In the genomic region with DNA sequence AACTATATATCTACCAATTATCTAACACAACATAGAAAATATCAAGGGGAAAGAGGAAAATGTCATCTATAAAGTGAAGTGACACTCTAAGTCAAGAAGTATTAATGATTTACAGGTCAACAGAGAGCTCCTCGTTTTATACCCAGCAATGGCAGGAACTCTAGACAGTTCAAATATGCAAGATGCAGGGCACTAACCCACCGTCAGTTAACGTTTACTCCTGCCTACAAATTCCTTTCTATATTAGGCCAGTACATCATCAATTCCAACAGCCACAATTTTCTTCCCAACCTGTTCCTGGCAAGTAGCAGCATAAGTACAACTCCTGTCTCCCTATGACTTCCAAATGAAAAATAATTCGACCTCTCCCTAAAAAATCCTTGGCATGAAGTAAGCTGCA, we compare ENCODE assay signal across 28 cellular contexts. TPM values are rescaled to one million over a fixed set of nuclear protein-coding genes. Genes with fewer than 3 reads are reported as not detected.
DNase-seq lines count a peak whose midpoint lies in the region; ATAC-seq and TF ChIP-seq lines count a peak whose summit lies in the region.
"Had no signal": no experiment of that assay in that cellular context is flagged by ENCODE, and none has a peak within 500 bp of the region (broad histone marks: within the 10 kb centered on the region; RNA-seq: fewer than 3 reads in every experiment).

No MANE protein-coding gene starts in this region.

- DNase-seq in Right ventricle myocardium superior (no peak), right atrium auricular region (ENCODE audit: low spot score) (no peak), epithelial cell of proximal tubule (ENCODE audit: low read depth) (peak; percentile 29), kidney tubule cell (ENCODE audit: low spot score) (peak; percentile 73), ureter (ENCODE audit: low spot score) (no peak), NCI-H187 treated with DMSO at 0.1 percent for 48 hours (lab: John Stamatoyannopoulos, UW) (no peak)
- DNase-seq: activated CD4-positive, alpha-beta memory T cell treated with anti-CD3 and anti-CD28 coated beads, Interleukin-2, amount 10 ng/mL, durations not matched to agents 7 days and 5 days; activated CD4-positive, CD25-positive, alpha-beta regulatory T cell treated with anti-CD3 and anti-CD28 coated beads, Interleukin-2, amount 50 U/mL, for 72 hours; activated effector memory CD4-positive, alpha-beta T cell treated with anti-CD3 and anti-CD28 coated beads, Interleukin-2, amount 50 U/mL, for 16 hours; activated naive CD8-positive, alpha-beta T cell treated with anti-CD3 and anti-CD28 coated beads, Interleukin-2, amount 10 ng/mL, durations not matched to agents 7 days and 5 days; Caco-2; caudate nucleus; cortex of kidney; DMS79; effector memory CD8-positive, alpha-beta T cell; GDM1; head of caudate nucleus; NCI-H146; PC-9; stimulated activated CD4-positive, alpha-beta T cell treated with anti-CD3 and anti-CD28 coated beads, Interleukin-15, amount 100 ng/mL, for 24 hours; substantia nigra; T-helper 2 cell; trophoblast cell had no signal

- H3K36me3 ChIP-seq in right atrium auricular region (peaks cover 32% of the 10 kb centered on the region), skeletal muscle tissue (ENCODE audit: control insufficient read depth in 3 of 3, insufficient read depth in 3 of 3, low read length in 3 of 3) (peaks cover 18 to 30% (median 28%) of the 10 kb centered on the region in 3 donors)

- H3K9me3 ChIP-seq in right atrium auricular region (no peaks in the 10 kb centered on the region), skeletal muscle tissue (ENCODE audit: control insufficient read depth in 3 of 3, low read length in 3 of 3) (no peaks in the 10 kb centered on the region)
- H3K9me3 ChIP-seq: BLaER1 treated with 17β-estradiol and CSF1 and Interleukin-3, amounts not matched to agents 10 nM and 100 nM; Caco-2 had no signal

- H3K4me3 ChIP-seq in right atrium auricular region = no peak overlapping the region
- no peak overlapping the region for H3K4me3 ChIP-seq in epithelial cell of proximal tubule (ENCODE audit: low read depth, low read length)
- no peak overlapping the region for H3K4me3 ChIP-seq in skeletal muscle tissue (ENCODE audit: low read length in 3 of 3)
- H3K4me3 ChIP-seq: BLaER1 treated with 17β-estradiol and CSF1 and Interleukin-3, amounts not matched to agents 10 nM and 100 nM; HAP-1; PC-9 had no signal

- intact Hi-C loops in Right ventricle myocardium superior (cut with DNase I) = no loop called here

- H3K9ac ChIP-seq in skeletal muscle tissue (ENCODE audit: low read depth in 1 of 3, low read length in 3 of 3) = no peak overlapping the region
- H3K9ac ChIP-seq: BLaER1 treated with 17β-estradiol and CSF1 and Interleukin-3, amounts not matched to agents 10 nM and 100 nM had no signal

- H3K4me1 ChIP-seq in right atrium auricular region (peaks cover 0 to 17% of the 10 kb centered on the region in 2 donors), skeletal muscle tissue (ENCODE audit: control insufficient read depth in 3 of 3, insufficient read depth in 3 of 3, low read length in 3 of 3) (peaks cover 12 to 24% (median 21%) of the 10 kb centered on the region in 3 donors)

- H3K27ac ChIP-seq in right atrium auricular region = peak overlapping the region in 1 of 2 donors; percentile 57
- peak overlapping the region; percentile 48 for H3K27ac ChIP-seq in skeletal muscle tissue (ENCODE audit: low read depth, low read length)
- H3K27ac ChIP-seq: BLaER1 treated with 17β-estradiol and CSF1 and Interleukin-3, amounts not matched to agents 10 nM and 100 nM; PC-9 had no signal

- no peaks in the 10 kb centered on the region for H3K27me3 ChIP-seq in right atrium auricular region
- H3K27me3 ChIP-seq in skeletal muscle tissue (ENCODE audit: control insufficient read depth in 3 of 3, insufficient read depth in 3 of 3, low read length in 3 of 3) = no peaks in the 10 kb centered on the region
- H3K27me3 ChIP-seq: BLaER1 treated with 17β-estradiol and CSF1 and Interleukin-3, amounts not matched to agents 10 nM and 100 nM had no signal

- peak; percentile 50 for ATAC-seq in Right ventricle myocardium superior (ENCODE audit: poor library complexity)
- no peak for ATAC-seq in HG02884 (IDR thresholded peaks at IDR 0.05; ENCODE audit: unreplicated experiment)
- ATAC-seq: effector memory CD8-positive, alpha-beta T cell; stimulated activated memory B cell treated with anti-CD40 and anti-IgM and Interleukin-4, amounts not matched to agents 10 μg/mL and 1 μg/mL and 100 μg/mL, for 72 hours had no signal

- TF ChIP-seq CTCF in right atrium auricular region (IDR thresholded peaks at IDR 0.05) (no peak), epithelial cell of proximal tubule (conservative IDR thresholded peaks at IDR 0.05; ENCODE audit: low read depth, low read length) (no peak)

RNA-seq across cellular contexts. Expression of a gene that starts 9.0 kb away (rescaled TPM):
- 17.3 TPM for total RNA-seq in Right ventricle myocardium superior
- 10 to 100 TPM; 17.4 to 38.4 TPM for total RNA-seq in right atrium auricular region
- total RNA-seq in epithelial cell of proximal tubule = 69.0 and 90.4 TPM in 2 replicates
- 53.8 TPM for total RNA-seq in skeletal muscle tissue
- 34.0 TPM for total RNA-seq in ureter

RNA-seq across cellular contexts. Expression of a gene that starts 25.5 kb away (rescaled TPM):
- total RNA-seq in Right ventricle myocardium superior = 17.5 TPM
- 10 to 100 TPM; 12.5 to 16.2 TPM for total RNA-seq in right atrium auricular region
- 15.6 and 15.9 TPM in 2 replicates for total RNA-seq in epithelial cell of proximal tubule
- total RNA-seq in skeletal muscle tissue = 27.7 TPM
- total RNA-seq in ureter = 44.3 TPM

Comparison
In these comparisons a context has a peak if more than half of its experiments do, and no peak if none do; other contexts are left out.
1. DNase-seq: peak in epithelial cell of proximal tubule (single experiment) and kidney tubule cell (single experiment); none in Right ventricle myocardium superior (single experiment), right atrium auricular region (single experiment), ureter (single experiment) and NCI-H187 treated with DMSO at 0.1 percent for 48 hours (single experiment).